In the genomic region with DNA sequence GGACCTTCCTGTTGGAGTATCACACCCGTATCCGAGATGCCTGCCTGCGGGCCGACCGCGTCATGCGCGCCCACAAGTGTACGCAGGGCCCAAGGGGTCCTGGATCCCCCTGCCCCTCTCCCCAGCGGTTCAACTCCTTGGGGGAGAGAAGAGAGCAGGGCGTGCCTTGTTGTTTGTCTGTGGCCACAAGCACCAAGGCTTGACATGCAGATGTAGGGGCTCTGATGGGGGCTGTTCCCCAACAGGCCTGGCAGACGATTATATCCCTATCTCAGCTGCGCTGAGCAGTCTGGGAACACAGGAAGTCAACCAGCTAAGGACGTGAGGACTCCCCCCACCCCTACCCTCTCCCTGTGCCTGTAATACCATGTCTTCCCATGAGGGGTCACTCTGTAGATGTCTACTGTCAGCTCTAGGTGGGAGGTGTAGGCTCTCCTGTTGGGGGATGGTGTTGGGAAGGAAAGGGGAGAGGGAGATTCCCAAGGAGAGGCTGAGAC, we compare ENCODE assay signal across 9 cellular contexts. TPM values are rescaled to one million over a fixed set of nuclear protein-coding genes. Genes with fewer than 3 reads are reported as not detected.
DNase-seq lines count a peak whose midpoint lies in the region; ATAC-seq and TF ChIP-seq lines count a peak whose summit lies in the region.
"Had no signal": no experiment of that assay in that cellular context is flagged by ENCODE, and none has a peak within 500 bp of the region (broad histone marks: within the 10 kb centered on the region; RNA-seq: fewer than 3 reads in every experiment).

No MANE protein-coding gene starts in this region.

- peak; percentile 49 for ATAC-seq in GM23338
- no peak for ATAC-seq in GM21423 (IDR thresholded peaks at IDR 0.05; ENCODE audit: unreplicated experiment)
- ATAC-seq in HG02973 (IDR thresholded peaks at IDR 0.05; ENCODE audit: unreplicated experiment): no peak

- H3K4me3 Mint-ChIP-seq in GM23338: peak overlapping the region; percentile 1; the same call in 1 of the 3 replicates

- no peak overlapping the region for H2AFZ ChIP-seq in GM23338

- H3F3A ChIP-seq in GM23338 (replicated peaks; ENCODE audit: low read depth): peaks cover 49% of the 10 kb centered on the region

- H3K4me3 ChIP-seq in GM23338: no peak overlapping the region
- H3K4me3 ChIP-seq in WERI-Rb-1 (ENCODE audit: low read depth, low read length): no peak overlapping the region
- H3K4me3 ChIP-seq: HAP-1 had no signal

- peaks cover 26% of the 10 kb centered on the region for H4K20me1 ChIP-seq in GM23338 (replicated peaks; ENCODE audit: insufficient read depth)

- H3K27me3 ChIP-seq in GM23338 (ENCODE audit: insufficient read depth): no peaks in the 10 kb centered on the region
- no peaks in the 10 kb centered on the region for H3K27me3 ChIP-seq in WERI-Rb-1 (ENCODE audit: insufficient read depth, low read depth, severe bottlenecking)

- H3K4me1 Mint-ChIP-seq in GM23338: peaks cover 20% of the 10 kb centered on the region

- peaks cover 28% of the 10 kb centered on the region for H3K36me3 ChIP-seq in GM23338 (ENCODE audit: insufficient read depth)
- H3K36me3 ChIP-seq in WERI-Rb-1: peaks cover 53% of the 10 kb centered on the region

- H3K4me1 ChIP-seq in GM23338 (ENCODE audit: insufficient read depth): no peaks in the 10 kb centered on the region; the same call in 1 of the 2 replicates
- H3K4me1 ChIP-seq: HAP-1 had no signal

- H3K27ac Mint-ChIP-seq in GM23338: no peak overlapping the region

- peaks cover 25% of the 10 kb centered on the region for H3K79me2 ChIP-seq in GM23338 (replicated peaks; ENCODE audit: insufficient read depth)

- DNase-seq in AG20443 (ENCODE audit: low spot score) (peak; percentile 32), GM23338 (ENCODE audit: low spot score) (peak; percentile 90), WERI-Rb-1 (peak; percentile 53), iPS-NIHi7 (ENCODE audit: extremely low spot score) (peak; percentile 88), NCI-H345 treated with DMSO at 0.1 percent for 48 hours (lab: John Stamatoyannopoulos, UW; ENCODE audit: unreplicated experiment) (no peak), hepatic stellate cell (ENCODE audit: low spot score) (no peak)

- H3K9me3 Mint-ChIP-seq in GM23338: peaks cover 12% of the 10 kb centered on the region

- H3K9me3 ChIP-seq in WERI-Rb-1 (ENCODE audit: severe bottlenecking): peaks cover 5% of the 10 kb centered on the region

- H3K27ac ChIP-seq in GM23338 (ENCODE audit: low read depth): no peak overlapping the region
- H3K27ac ChIP-seq in WERI-Rb-1: no peak overlapping the region

- H3K27me3 Mint-ChIP-seq in GM23338 (ENCODE audit: insufficient read depth, low read depth, poor library complexity): peaks cover 53% of the 10 kb centered on the region

- no peak overlapping the region for H3K4me2 ChIP-seq in GM23338

- H3K36me3 Mint-ChIP-seq in GM23338 (ENCODE audit: low read depth): peaks cover 55% of the 10 kb centered on the region

- H3K9me2 ChIP-seq in GM23338 (ENCODE audit: insufficient read depth): no peaks in the 10 kb centered on the region

- TF ChIP-seq CTCF in GM23338 (conservative IDR thresholded peaks at IDR 0.05; ENCODE audit: low read depth in 2 of 2): peak; percentile 82 to 92
- TF ChIP-seq CTCF in WERI-Rb-1 (IDR thresholded peaks at IDR 0.05; ENCODE audit: low read depth, low read length): peak; percentile 59

TF ChIP-seq in GM23338, 12 proteins besides CTCF, POLR2A, EP300 and RAD21:
- no peak; the same call in none of the 2 replicates for TF ChIP-seq POLR2AphosphoS5 (IDR thresholded peaks at IDR 0.05; ENCODE audit: low read depth)
- no peak for TF ChIP-seq EZH2 (IDR thresholded peaks at IDR 0.05; ENCODE audit: low read depth, unreplicated experiment)
- TF ChIP-seq STAT1 (IDR thresholded peaks at IDR 0.05; ENCODE audit: unreplicated experiment): no peak

RNA-seq across cellular contexts. Expression of gene CFL1, which starts 6.8 kb away (rescaled TPM):
- total RNA-seq in GM23338 (2014; rRNA removed; shearing (Covaris generic)): 981 and 1,393 TPM in 2 replicates
- polyA plus RNA-seq in GM23338 (2016; fragmentation: Nextera tagmentation; extraction: Ambion mirVana): 1,996 and 2,124 TPM in 2 replicates

RNA-seq across cellular contexts. Expression of gene MUS81, which starts 9.1 kb away (rescaled TPM):
- 35.5 and 48.6 TPM in 2 replicates for total RNA-seq in GM23338 (2014; rRNA removed; shearing (Covaris generic))
- 38.5 and 39.1 TPM in 2 replicates for polyA plus RNA-seq in GM23338 (2016; fragmentation: Nextera tagmentation; extraction: Ambion mirVana)

RNA-seq across cellular contexts. Expression of gene SNX32, which starts 17.4 kb away (rescaled TPM):
- 0.49 TPM in 1 of 2 replicates, not detected in the other for total RNA-seq in GM23338 (2014; rRNA removed; shearing (Covaris generic))
- polyA plus RNA-seq in GM23338 (2016; fragmentation: Nextera tagmentation; extraction: Ambion mirVana): 1.2 and 2.4 TPM in 2 replicates

RNA-seq across cellular contexts. Expression of gene EFEMP2, which starts 21.5 kb away (rescaled TPM):
- total RNA-seq in GM23338 (2014; rRNA removed; shearing (Covaris generic)): 4.5 and 9.4 TPM in 2 replicates
- polyA plus RNA-seq in GM23338 (2016; fragmentation: Nextera tagmentation; extraction: Ambion mirVana): 7.4 and 8.0 TPM in 2 replicates

RNA-seq across cellular contexts. Expression of gene CTSW, which starts 28.5 kb away (rescaled TPM):
- total RNA-seq in GM23338 (2014; rRNA removed; shearing (Covaris generic)): not detected in 2 replicates
- polyA plus RNA-seq in GM23338 (2016; fragmentation: Nextera tagmentation; extraction: Ambion mirVana): 0.17 TPM in 1 of 2 replicates, not detected in the other

Comparison
In these comparisons a context has a peak if more than half of its experiments do, and no peak if none do; other contexts are left out.
1. DNase-seq: peak in AG20443 (single experiment), GM23338 (single experiment), WERI-Rb-1 (single experiment) and iPS-NIHi7 (single experiment); none in NCI-H345 treated with DMSO at 0.1 percent for 48 hours (single experiment) and hepatic stellate cell (single experiment).